Comparison of ENCODE assay signal across 15 cellular contexts in genomic region chr20:4490045-4490444, GRCh38.
DNase-seq lines count a peak whose midpoint lies in the region; ATAC-seq and TF ChIP-seq lines count a peak whose summit lies in the region.
"Had no signal": no experiment of that assay in that cellular context is flagged by ENCODE, and none has a peak within 500 bp of the region (broad histone marks: within the 10 kb centered on the region; RNA-seq: fewer than 3 reads in every experiment).

No MANE protein-coding gene starts in this region.

- H3K27me3 Mint-ChIP-seq in activated CD4-positive, alpha-beta T cell treated with anti-CD3 and anti-CD28 coated beads for 36 hours = peaks cover 6% of the 10 kb centered on the region

- H3K27ac Mint-ChIP-seq in activated CD4-positive, alpha-beta T cell treated with anti-CD3 and anti-CD28 coated beads for 36 hours = no peak overlapping the region
- H3K27ac Mint-ChIP-seq: CD8-positive, alpha-beta T cell had no signal

- H2AFZ ChIP-seq in GM23248 (no peak overlapping the region), PC-3 (ENCODE audit: low read length) (no peak overlapping the region)

- no peaks in the 10 kb centered on the region for H3K4me1 Mint-ChIP-seq in activated CD4-positive, alpha-beta T cell treated with anti-CD3 and anti-CD28 coated beads for 36 hours
- H3K4me1 Mint-ChIP-seq: CD14-positive monocyte had no signal

- no peak overlapping the region for H3K4me3 ChIP-seq in GM23248
- no peak overlapping the region for H3K4me3 ChIP-seq in PC-3 (ENCODE audit: low read length)
- H3K4me3 ChIP-seq in left lung = no peak overlapping the region

- H3K4me3 Mint-ChIP-seq in activated CD4-positive, alpha-beta T cell treated with anti-CD3 and anti-CD28 coated beads for 36 hours = no peak overlapping the region
- H3K4me3 Mint-ChIP-seq: CD14-positive monocyte; CD8-positive, alpha-beta T cell had no signal

- CTCF ChIA-PET in PC-3 (lab: Charles Lee) = no interaction called here
- CTCF ChIA-PET in activated CD4-positive, alpha-beta T cell treated with anti-CD3 and anti-CD28 coated beads for 36 hours (lab: Charles Lee) = interaction anchor here (0.8 kb wide), 1 partner anchor 960 kb away, joined by 3 read pairs; no protein-coding TSS in a partner anchor

- H3K27me3 ChIP-seq in GM23248 (replicated peaks; ENCODE audit: insufficient read depth) (no peaks in the 10 kb centered on the region), PC-3 (ENCODE audit: low read length) (no peaks in the 10 kb centered on the region), left lung (no peaks in the 10 kb centered on the region)

- H3K9me2 ChIP-seq in GM23248 (ENCODE audit: insufficient read depth) (peaks cover 3% of the 10 kb centered on the region; the same call in 1 of the 2 replicates), PC-3 (replicated peaks; ENCODE audit: low read length) (no peaks in the 10 kb centered on the region)

- POLR2A ChIA-PET in PC-3 (lab: Charles Lee; ENCODE audit: unreplicated experiment) = no interaction called here
- POLR2A ChIA-PET in activated CD4-positive, alpha-beta T cell treated with anti-CD3 and anti-CD28 coated beads for 36 hours (lab: Charles Lee) = no interaction called here

- intact Hi-C loops in PC-3 (cut with micrococcal nuclease) = no loop called here
- intact Hi-C loops in activated CD4-positive, alpha-beta T cell treated with anti-CD3 and anti-CD28 coated beads for 36 hours (cut with DNase I, micrococcal nuclease) = no loop called here
- intact Hi-C loops in left lung (cut with DNase I) = no loop called here

- H3K9me3 Mint-ChIP-seq in activated CD4-positive, alpha-beta T cell treated with anti-CD3 and anti-CD28 coated beads for 36 hours (ENCODE audit: low read depth) = no peaks in the 10 kb centered on the region
- H3K9me3 Mint-ChIP-seq: CD14-positive monocyte; CD8-positive, alpha-beta T cell had no signal

- H3K9me3 ChIP-seq in GM23248 (ENCODE audit: low read depth) (no peaks in the 10 kb centered on the region), PC-3 (ENCODE audit: low read length) (no peaks in the 10 kb centered on the region), left lung (no peaks in the 10 kb centered on the region)

- ATAC-seq in PC-3 (no peak), left lung (no peak)
- no peak for ATAC-seq in activated CD4-positive, alpha-beta T cell treated with anti-CD3 and anti-CD28 coated beads for 36 hours
- ATAC-seq: CD8-positive, alpha-beta T cell; HCT116 had no signal

- in situ Hi-C loops in GM23248 (cut with MboI) = no loop called here

- 81 to 90% methylated on average over 3 of the region's 3 CpGs for WGBS in GM23248 (ENCODE audit: low coverage in 1 of 2, low lambda C conversion rate in 2 of 2, missing lambda C conversion rate in 2 of 2), 2 experiments

- peaks cover 35% of the 10 kb centered on the region for H3F3A ChIP-seq in GM23248 (ENCODE audit: insufficient read depth)
- H3F3A ChIP-seq in PC-3 (ENCODE audit: low read length, unreplicated experiment) = no peaks in the 10 kb centered on the region

- TF ChIP-seq CTCF in PC-3 (conservative IDR thresholded peaks at IDR 0.05; ENCODE audit: low read depth, low read length) (no peak), left lung (IDR thresholded peaks at IDR 0.05) (no peak)

- H3K4me2 ChIP-seq in GM23248 (ENCODE audit: unreplicated experiment) = no peak overlapping the region
- H3K4me2 ChIP-seq in PC-3 (ENCODE audit: low read length) = no peak overlapping the region

- peak overlapping the region; percentile 36 for H3K27ac ChIP-seq in GM23248
- peak overlapping the region; percentile 14 for H3K27ac ChIP-seq in PC-3 (ENCODE audit: low read length)
- peak overlapping the region; percentile 15 for H3K27ac ChIP-seq in epithelial cell of prostate
- no peak overlapping the region for H3K27ac ChIP-seq in left lung

- DNase-seq in GM23248 (no peak), PC-3 (no peak), epithelial cell of prostate (ENCODE audit: low read depth, low spot score) (no peak), renal cortical epithelial cell (ENCODE audit: low read depth) (peak; percentile 54), kidney tubule cell (ENCODE audit: low spot score) (no peak), left lung (no peak)
- DNase-seq in activated CD8-positive, alpha-beta memory T cell treated with anti-CD3 and anti-CD28 coated beads, Interleukin-2, amount 50 U/mL, for 4 hours = no peak
- no peak for DNase-seq in activated CD4-positive, alpha-beta T cell treated with anti-CD3 and anti-CD28 coated beads for 36 hours
- DNase-seq: CD8-positive, alpha-beta T cell; COR-L47; DMS153; DND-41; GF-D8 had no signal

- BruUV-seq in PC-3 (replicated peaks; lab: Mats Ljungman, UMichigan) = no TSS peak

- H4K20me1 ChIP-seq in GM23248 (ENCODE audit: insufficient read depth) (no peaks in the 10 kb centered on the region), PC-3 (ENCODE audit: low read length) (no peaks in the 10 kb centered on the region)

- H3K9ac ChIP-seq in GM23248 (no peak overlapping the region), PC-3 (ENCODE audit: low read length) (no peak overlapping the region)

- H3K79me2 ChIP-seq in GM23248 (ENCODE audit: insufficient read depth) = no peaks in the 10 kb centered on the region
- H3K79me2 ChIP-seq in PC-3 (ENCODE audit: low read length) = no peaks in the 10 kb centered on the region

- H3K36me3 ChIP-seq in GM23248 (ENCODE audit: low read depth) = no peaks in the 10 kb centered on the region
- no peaks in the 10 kb centered on the region for H3K36me3 ChIP-seq in PC-3 (ENCODE audit: low read depth, low read length)
- H3K36me3 ChIP-seq in left lung = no peaks in the 10 kb centered on the region

- peaks cover 38% of the 10 kb centered on the region for H3K4me1 ChIP-seq in GM23248 (ENCODE audit: insufficient read depth)
- H3K4me1 ChIP-seq in PC-3 (ENCODE audit: insufficient read depth, low read length) = peaks cover 51% of the 10 kb centered on the region
- no peaks in the 10 kb centered on the region for H3K4me1 ChIP-seq in left lung

- no peaks in the 10 kb centered on the region for H3K36me3 Mint-ChIP-seq in activated CD4-positive, alpha-beta T cell treated with anti-CD3 and anti-CD28 coated beads for 36 hours (ENCODE audit: low read depth)
- H3K36me3 Mint-ChIP-seq: CD14-positive monocyte; CD8-positive, alpha-beta T cell had no signal

Comparison
In these comparisons a context has a peak if more than half of its experiments do, and no peak if none do; other contexts are left out.
1. H3K27ac ChIP-seq: peak in GM23248 (single experiment), PC-3 (single experiment) and epithelial cell of prostate (single experiment); none in left lung (0 of 2).